In genomic region chr7:108261560-108262255, GRCh38 we compare ENCODE assay signal across 17 cellular contexts.
DNase-seq lines count a peak whose midpoint lies in the region; TF ChIP-seq lines count a peak whose summit lies in the region.
"Had no signal": no experiment of that assay in that cellular context is flagged by ENCODE, and none has a peak within 500 bp of the region (broad histone marks: within the 10 kb centered on the region; RNA-seq: fewer than 3 reads in every experiment).

No MANE protein-coding gene starts in this region.

- H3F3A ChIP-seq in neural progenitor cell (ENCODE audit: low read depth): no peaks in the 10 kb centered on the region

- WGBS in prostate gland: 73% methylated on average over 1 of the region's 1 CpG

- no peaks in the 10 kb centered on the region for H3K36me3 Mint-ChIP-seq in neural progenitor cell
- H3K36me3 Mint-ChIP-seq: T-cell had no signal

- H3K4me2 ChIP-seq in KMS-11 (peak overlapping the region; percentile 50; the same call in 1 of the 2 replicates), neural progenitor cell (no peak overlapping the region)

- H3K27me3 ChIP-seq in KMS-11 (ENCODE audit: insufficient read depth, low read depth): no peaks in the 10 kb centered on the region
- H3K27me3 ChIP-seq in prostate gland (replicated peaks; ENCODE audit: insufficient read depth): no peaks in the 10 kb centered on the region
- no peaks in the 10 kb centered on the region for H3K27me3 ChIP-seq in neural progenitor cell
- H3K27me3 ChIP-seq: MG63 had no signal

- H3K4me3 Mint-ChIP-seq in neural progenitor cell: no peak overlapping the region
- H3K4me3 Mint-ChIP-seq: T-cell had no signal

- no peak overlapping the region for H3K9ac ChIP-seq in KMS-11
- H3K9ac ChIP-seq in neural progenitor cell: no peak overlapping the region
- H3K9ac ChIP-seq: GM23248 had no signal

- intact Hi-C loops in prostate gland (cut with DNase I): no loop called here

- no peak overlapping the region for H2AFZ ChIP-seq in KMS-11 (ENCODE audit: low read depth)
- H2AFZ ChIP-seq in neural progenitor cell (replicated peaks): no peak overlapping the region
- H2AFZ ChIP-seq: GM23248 had no signal

- no peak overlapping the region for H3K27ac Mint-ChIP-seq in neural progenitor cell
- H3K27ac Mint-ChIP-seq: T-cell had no signal

- TF ChIP-seq POLR2A in prostate gland (IDR thresholded peaks at IDR 0.05): no peak

- H3K36me3 ChIP-seq in KMS-11 (ENCODE audit: insufficient read depth) (no peaks in the 10 kb centered on the region), prostate gland (no peaks in the 10 kb centered on the region), neural progenitor cell (no peaks in the 10 kb centered on the region)
- H3K36me3 ChIP-seq: MG63 had no signal

- TF ChIP-seq CTCF in KMS-11 (conservative IDR thresholded peaks at IDR 0.05; ENCODE audit: low read depth, low read length) (no peak), prostate gland (IDR thresholded peaks at IDR 0.05) (no peak), neural progenitor cell (IDR thresholded peaks at IDR 0.05) (no peak)

- peak; percentile 40 for DNase-seq in NCI-H1092 treated with DMSO at 0.1 percent for 48 hours (lab: John Stamatoyannopoulos, UW)
- no peak for DNase-seq in NCI-H1092 (lab: John Stamatoyannopoulos, UW)
- peak; percentile 76 for DNase-seq in NCI-H2107 (lab: John Stamatoyannopoulos, UW)
- DNase-seq in iPS-NIHi11 (ENCODE audit: low spot score): peak; percentile 32
- no peak for DNase-seq in prostate gland (ENCODE audit: low spot score)
- no peak for DNase-seq in nucleus accumbens (lab: John Stamatoyannopoulos, UW)
- no peak for DNase-seq in neural progenitor cell (ENCODE audit: low spot score)
- DNase-seq: COR-L47, GM23248, KBM-7, MG63, NCI-H526, PC-3, T-cell had no signal

- peaks cover 60% of the 10 kb centered on the region for H3K4me1 ChIP-seq in KMS-11 (ENCODE audit: low read depth, poor library complexity, severe bottlenecking)
- H3K4me1 ChIP-seq in prostate gland (replicated peaks): no peaks in the 10 kb centered on the region
- no peaks in the 10 kb centered on the region for H3K4me1 ChIP-seq in neural progenitor cell

- H3K9me3 ChIP-seq in prostate gland (no peaks in the 10 kb centered on the region), neural progenitor cell (ENCODE audit: low read depth) (no peaks in the 10 kb centered on the region)
- H3K9me3 ChIP-seq: MG63 had no signal

- peaks cover 2% of the 10 kb centered on the region for H3K4me1 Mint-ChIP-seq in neural progenitor cell
- H3K4me1 Mint-ChIP-seq: T-cell had no signal

- H3K27ac ChIP-seq in KMS-11: peak overlapping the region; percentile 75; the same call in 1 of the 2 replicates
- no peak overlapping the region for H3K27ac ChIP-seq in prostate gland
- H3K27ac ChIP-seq in neural progenitor cell: no peak overlapping the region
- H3K27ac ChIP-seq: C4-2B, GM23248, SK-N-MC had no signal

- H4K20me1 ChIP-seq in KMS-11 (ENCODE audit: insufficient read depth) (no peaks in the 10 kb centered on the region), neural progenitor cell (ENCODE audit: low read depth) (no peaks in the 10 kb centered on the region)

- peaks cover 7% of the 10 kb centered on the region for H3K9me3 Mint-ChIP-seq in neural progenitor cell

- H3K4me3 ChIP-seq in KMS-11 (IDR thresholded peaks at IDR 0.05; ENCODE audit: insufficient read depth, low read depth, low read length) (no peak overlapping the region), prostate gland (no peak overlapping the region), neural progenitor cell (no peak overlapping the region)
- H3K4me3 ChIP-seq: GM23248, MG63, SK-N-MC had no signal

- H3K79me2 ChIP-seq in KMS-11 (ENCODE audit: insufficient read depth, low read depth) (no peaks in the 10 kb centered on the region), neural progenitor cell (ENCODE audit: low read depth) (no peaks in the 10 kb centered on the region)

- peaks cover 8% of the 10 kb centered on the region for H3K27me3 Mint-ChIP-seq in neural progenitor cell (ENCODE audit: insufficient read depth, low read depth)

Comparison
In these comparisons a context has a peak if more than half of its experiments do, and no peak if none do; other contexts are left out.
1. DNase-seq: peak in NCI-H1092 treated with DMSO at 0.1 percent for 48 hours (single experiment), NCI-H2107 (single experiment) and iPS-NIHi11 (single experiment); none in NCI-H1092 (single experiment), prostate gland (single experiment), nucleus accumbens (0 of 56) and neural progenitor cell (single experiment).